Comparison of ENCODE assay signal across 12 cellular contexts in genomic region chr4:72767903-72768817, GRCh38.
DNase-seq lines count a peak whose midpoint lies in the region; ATAC-seq and TF ChIP-seq lines count a peak whose summit lies in the region.
"Had no signal": no experiment of that assay in that cellular context is flagged by ENCODE, and none has a peak within 500 bp of the region (broad histone marks: within the 10 kb centered on the region; RNA-seq: fewer than 3 reads in every experiment).

No MANE protein-coding gene starts in this region.

- H3K27ac Mint-ChIP-seq in Caco-2 (ENCODE audit: unreplicated experiment): no peak overlapping the region

- TF ChIP-seq CTCF in choroid plexus epithelial cell (conservative IDR thresholded peaks at IDR 0.05; ENCODE audit: low read depth, low read length) (no peak), Caco-2 (IDR thresholded peaks at IDR 0.05; ENCODE audit: insufficient read depth in 1 of 2, low read depth in 1 of 2, low read length in 1 of 2, severe bottlenecking in 1 of 2, unreplicated experiment in 1 of 2) (no peak)

- peaks cover 4% of the 10 kb centered on the region for H3K27me3 Mint-ChIP-seq in Caco-2 (ENCODE audit: insufficient read depth, unreplicated experiment)

- H3K27me3 ChIP-seq in Caco-2 (replicated peaks; ENCODE audit: control insufficient read depth, insufficient read depth, low read length): no peaks in the 10 kb centered on the region
- H3K27me3 ChIP-seq: Peyer's patch had no signal

- no peak for ATAC-seq in HG02938 (IDR thresholded peaks at IDR 0.05; ENCODE audit: unreplicated experiment)

- no peaks in the 10 kb centered on the region for H3K4me1 ChIP-seq in Caco-2
- H3K4me1 ChIP-seq: Peyer's patch had no signal

- POLR2A ChIA-PET in Caco-2 (lab: Charles Lee): no interaction called here

- no peaks in the 10 kb centered on the region for H3K9me3 ChIP-seq in Caco-2
- H3K9me3 ChIP-seq: Peyer's patch had no signal

- DNase-seq in AG20443 (ENCODE audit: low spot score): peak; percentile 65
- peak; percentile 97 for DNase-seq in choroid plexus epithelial cell (ENCODE audit: low read depth)
- peak; percentile 78 for DNase-seq in non-pigmented ciliary epithelial cell (ENCODE audit: low read depth)
- DNase-seq in effector CD8-positive, alpha-beta T cell (lab: John Stamatoyannopoulos, UW): no peak
- DNase-seq in stimulated activated naive CD4-positive, alpha-beta T cell (lab: John Stamatoyannopoulos, UW): no peak
- no peak for DNase-seq in Caco-2
- DNase-seq: activated CD4-positive, alpha-beta T cell treated with anti-CD3 and anti-CD28 coated beads, Interleukin-2, amount 50 U/mL, for 1 hour; COR-L47; Peyer's patch; stimulated activated naive CD4-positive, alpha-beta T cell treated with Interleukin-2 at 50 U/mL for 16 hours had no signal

- H3K4me3 Mint-ChIP-seq in Caco-2 (ENCODE audit: unreplicated experiment): no peak overlapping the region

- no peaks in the 10 kb centered on the region for H3K36me3 ChIP-seq in Caco-2 (ENCODE audit: control insufficient read depth, insufficient read depth, low read length)
- H3K36me3 ChIP-seq: Peyer's patch had no signal

- H3K9me3 Mint-ChIP-seq in Caco-2 (ENCODE audit: unreplicated experiment): no peaks in the 10 kb centered on the region

- H3K4me3 ChIP-seq in choroid plexus epithelial cell (ENCODE audit: low read depth, low read length): no peak overlapping the region
- H3K4me3 ChIP-seq in Caco-2 (ENCODE audit: low read depth, low read length): no peak overlapping the region
- H3K4me3 ChIP-seq: Peyer's patch had no signal

- no peak for TF ChIP-seq EP300 in Ishikawa (IDR thresholded peaks at IDR 0.05; ENCODE audit: borderline replicate concordance)

- CTCF ChIA-PET in Caco-2 (lab: Charles Lee): no interaction called here

- no peaks in the 10 kb centered on the region for H3K4me1 Mint-ChIP-seq in Caco-2 (ENCODE audit: low read depth, unreplicated experiment)

- no TSS peak for BruUV-seq in Caco-2 (replicated peaks; lab: Mats Ljungman, UMichigan)

- TF ChIP-seq RAD21 in Ishikawa (IDR thresholded peaks at IDR 0.05; ENCODE audit: low read depth): no peak

- no peaks in the 10 kb centered on the region for H3K36me3 Mint-ChIP-seq in Caco-2 (ENCODE audit: insufficient read depth, unreplicated experiment)

- intact Hi-C loops in Caco-2 (cut with micrococcal nuclease; ENCODE audit: unreplicated experiment): no loop called here

TF ChIP-seq in Ishikawa, 13 proteins besides CTCF, POLR2A, EP300 and RAD21:
- TF ChIP-seq TEAD4 (IDR thresholded peaks at IDR 0.05) (peak; percentile 37; the same call in 1 of the 2 replicates), CREB1 (IDR thresholded peaks at IDR 0.05; ENCODE audit: low read depth) (no peak), MAX (IDR thresholded peaks at IDR 0.05) (no peak)
- TF ChIP-seq, protein P1, sequence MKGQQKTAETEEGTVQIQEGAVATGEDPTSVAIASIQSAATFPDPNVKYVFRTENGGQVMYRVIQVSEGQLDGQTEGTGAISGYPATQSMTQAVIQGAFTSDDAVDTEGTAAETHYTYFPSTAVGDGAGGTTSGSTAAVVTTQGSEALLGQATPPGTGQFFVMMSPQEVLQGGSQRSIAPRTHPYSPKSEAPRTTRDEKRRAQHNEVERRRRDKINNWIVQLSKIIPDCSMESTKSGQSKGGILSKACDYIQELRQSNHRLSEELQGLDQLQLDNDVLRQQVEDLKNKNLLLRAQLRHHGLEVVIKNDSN (IDR thresholded peaks at IDR 0.05): no peak

Comparison
In these comparisons a context has a peak if more than half of its experiments do, and no peak if none do; other contexts are left out.
1. DNase-seq: peak in AG20443 (single experiment), choroid plexus epithelial cell (single experiment) and non-pigmented ciliary epithelial cell (single experiment); none in effector CD8-positive, alpha-beta T cell (single experiment), stimulated activated naive CD4-positive, alpha-beta T cell (0 of 6) and Caco-2 (0 of 2).